Comparison of ENCODE assay signal across 1 cellular context in the genomic region with DNA sequence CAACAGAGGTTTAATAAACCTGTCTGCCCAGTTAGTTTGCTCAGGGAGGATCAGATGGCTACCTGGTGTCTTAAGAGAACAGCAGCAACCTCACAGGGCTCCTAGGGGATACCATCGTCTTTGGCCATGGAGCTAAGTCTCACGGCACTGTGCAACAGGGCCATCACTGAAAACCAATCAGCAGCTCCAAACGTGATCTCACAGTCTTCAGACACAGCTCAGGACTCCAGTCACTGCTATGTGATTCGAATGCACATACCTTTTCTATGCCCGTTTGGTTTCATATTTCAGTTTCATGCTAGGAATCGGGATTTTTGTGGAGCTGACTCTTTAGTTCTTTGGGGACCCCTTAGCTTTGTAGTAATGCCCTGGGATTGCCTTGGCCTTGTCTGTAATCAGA.
TF ChIP-seq lines count a peak whose summit lies in the region.

No MANE protein-coding gene starts in this region.

TF ChIP-seq in H1, 55 proteins besides CTCF, POLR2A, EP300 and RAD21:
- no peak for TF ChIP-seq RFX5 (IDR thresholded peaks at IDR 0.05; ENCODE audit: borderline replicate concordance, low read depth, low read length)
- TF ChIP-seq, protein P1, sequence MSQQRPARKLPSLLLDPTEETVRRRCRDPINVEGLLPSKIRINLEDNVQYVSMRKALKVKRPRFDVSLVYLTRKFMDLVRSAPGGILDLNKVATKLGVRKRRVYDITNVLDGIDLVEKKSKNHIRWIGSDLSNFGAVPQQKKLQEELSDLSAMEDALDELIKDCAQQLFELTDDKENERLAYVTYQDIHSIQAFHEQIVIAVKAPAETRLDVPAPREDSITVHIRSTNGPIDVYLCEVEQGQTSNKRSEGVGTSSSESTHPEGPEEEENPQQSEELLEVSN (IDR thresholded peaks at IDR 0.05), result no peak
- TF ChIP-seq BACH1 (IDR thresholded peaks at IDR 0.05; ENCODE audit: low read length), result no peak
- TF ChIP-seq SP4 (IDR thresholded peaks at IDR 0.05; ENCODE audit: low read length), result no peak
- TF ChIP-seq CTBP2 (IDR thresholded peaks at IDR 0.05; ENCODE audit: borderline replicate concordance, insufficient read depth, insufficient read length, low read length), result no peak
- no peak for TF ChIP-seq POLR2AphosphoS5 (IDR thresholded peaks at IDR 0.05; ENCODE audit: low read depth, low read length)
- TF ChIP-seq MAFK (IDR thresholded peaks at IDR 0.05; ENCODE audit: low read depth, low read length), result no peak
- TF ChIP-seq KDM1A (IDR thresholded peaks at IDR 0.05; ENCODE audit: borderline replicate concordance, low read length), result no peak
- no peak for TF ChIP-seq EZH2 (IDR thresholded peaks at IDR 0.05; ENCODE audit: low read depth, low read length, severe bottlenecking)
- TF ChIP-seq KDM4A (IDR thresholded peaks at IDR 0.05; ENCODE audit: low read depth, low read length, severe bottlenecking), result no peak
- no peak for TF ChIP-seq SIN3A (conservative IDR thresholded peaks at IDR 0.05 in 1 of 2, IDR thresholded peaks at IDR 0.05 in 1 of 2; ENCODE audit: low read depth in 1 of 2, low read length in 2 of 2)
- TF ChIP-seq SP1 (IDR thresholded peaks at IDR 0.05; ENCODE audit: low read depth, low read length), result no peak
- no peak for TF ChIP-seq ZNF274 (IDR thresholded peaks at IDR 0.05; ENCODE audit: borderline replicate concordance, extremely low read depth, low read length)
- no peak for TF ChIP-seq SIX5 (IDR thresholded peaks at IDR 0.05; ENCODE audit: low read depth, low read length)
- no peak for TF ChIP-seq BRCA1 (IDR thresholded peaks at IDR 0.05; ENCODE audit: low read depth, low read length)
- TF ChIP-seq CHD2 (IDR thresholded peaks at IDR 0.05; ENCODE audit: low read length), result no peak
- no peak for TF ChIP-seq JUND (IDR thresholded peaks at IDR 0.05; ENCODE audit: low read length)
- no peak for TF ChIP-seq RBBP5 (IDR thresholded peaks at IDR 0.05; ENCODE audit: borderline replicate concordance, low read depth, low read length)
